ENCODE assay signal across 1 cellular context in genomic region chr6:27630727-27631613, GRCh38.
TF ChIP-seq lines count a peak whose summit lies in the region.

No MANE protein-coding gene starts in this region.

TF ChIP-seq in K562, 482 proteins besides CTCF, POLR2A, EP300 and RAD21 (continued from another document and continues in another):
- peak; percentile 91 for TF ChIP-seq E2F4 (CRISPR knock-in tag; IDR thresholded peaks at IDR 0.05; ENCODE audit: low read depth)
- TF ChIP-seq UBTF (IDR thresholded peaks at IDR 0.05; ENCODE audit: borderline replicate concordance in 1 of 2, low read depth in 2 of 2, low read length in 2 of 2): peak in 1 of 2 experiments; percentile 77; a peak in 1 of 4 replicates
- TF ChIP-seq NR4A1 (CRISPR knock-in tag; IDR thresholded peaks at IDR 0.05): no peak
- TF ChIP-seq NR4A1 (tag; IDR thresholded peaks at IDR 0.05): 0 out of 2 replicates have a peak, but pooled peaks have one; percentile 61
- TF ChIP-seq POLR2H (tag; IDR thresholded peaks at IDR 0.05; ENCODE audit: low read depth): peak; percentile 99
- no peak for TF ChIP-seq KAT2B (IDR thresholded peaks at IDR 0.05; ENCODE audit: low read depth, low read length)
- TF ChIP-seq ZKSCAN1 (IDR thresholded peaks at IDR 0.05; ENCODE audit: low read depth, low read length): peak; percentile 85; the same call in 1 of the 2 replicates
- TF ChIP-seq E2F3 (CRISPR knock-in tag; IDR thresholded peaks at IDR 0.05): no peak; the same call in 1 of the 2 replicates
- no peak for TF ChIP-seq MAFF (IDR thresholded peaks at IDR 0.05; ENCODE audit: low read length)
- TF ChIP-seq CREB5 (CRISPR knock-in tag; IDR thresholded peaks at IDR 0.05): no peak
- TF ChIP-seq ZFP30 (CRISPR knock-in tag; IDR thresholded peaks at IDR 0.05; ENCODE audit: borderline replicate concordance): no peak
- TF ChIP-seq RFX7 (CRISPR knock-in tag; IDR thresholded peaks at IDR 0.05): no peak
- no peak for TF ChIP-seq ZNF253 (CRISPR knock-in tag; conservative IDR thresholded peaks at IDR 0.05)
- TF ChIP-seq BRF1 (IDR thresholded peaks at IDR 0.05; ENCODE audit: borderline replicate concordance, extremely low read depth, insufficient read length): peak; percentile 66
- TF ChIP-seq MAFG (tag; conservative IDR thresholded peaks at IDR 0.05): no peak
- peak; percentile 20; the same call in 1 of the 2 replicates for TF ChIP-seq CHAMP1 (IDR thresholded peaks at IDR 0.05)
- peak; percentile 97 for TF ChIP-seq CEBPG (CRISPR knock-in tag; IDR thresholded peaks at IDR 0.05)
- TF ChIP-seq CEBPG (tag; conservative IDR thresholded peaks at IDR 0.05 in 1 of 2, IDR thresholded peaks at IDR 0.05 in 1 of 2): peak; percentile 91 to 97
- TF ChIP-seq ESRRA (IDR thresholded peaks at IDR 0.05; ENCODE audit: borderline replicate concordance, low read depth): peak; percentile 11; the same call in 1 of the 2 replicates
- no peak for TF ChIP-seq KHSRP (IDR thresholded peaks at IDR 0.05)
- no peak for TF ChIP-seq ZNF146 (CRISPR knock-in tag; IDR thresholded peaks at IDR 0.05; ENCODE audit: unreplicated experiment)
- TF ChIP-seq PKNOX1 (IDR thresholded peaks at IDR 0.05): no peak
- no peak for TF ChIP-seq CCAR2 (IDR thresholded peaks at IDR 0.05; ENCODE audit: low read depth, low read length)
- TF ChIP-seq ZHX1 (conservative IDR thresholded peaks at IDR 0.05; ENCODE audit: low read length): no peak; the same call in none of the 2 replicates
- TF ChIP-seq FOS (IDR thresholded peaks at IDR 0.05; ENCODE audit: extremely low read depth, insufficient read length): peak; percentile 10
- no peak for TF ChIP-seq BRCA1 (IDR thresholded peaks at IDR 0.05)
- TF ChIP-seq BRCA1 (CRISPR knock-in tag; IDR thresholded peaks at IDR 0.05): no peak
- TF ChIP-seq PTTG1 (tag; IDR thresholded peaks at IDR 0.05; ENCODE audit: low read depth): no peak
- no peak for TF ChIP-seq TOE1 (IDR thresholded peaks at IDR 0.05; ENCODE audit: borderline replicate concordance)
- peak; percentile 83; the same call in 1 of the 2 replicates for TF ChIP-seq TOE1 (CRISPR knock-in tag; IDR thresholded peaks at IDR 0.05; ENCODE audit: borderline replicate concordance, low read depth)
- TF ChIP-seq ARID1B (IDR thresholded peaks at IDR 0.05): 0 out of 2 replicates have a peak, but pooled peaks have one; percentile 19
- TF ChIP-seq ZNF232 (CRISPR knock-in tag; IDR thresholded peaks at IDR 0.05): peak; percentile 92
- no peak for TF ChIP-seq RUNX1 (IDR thresholded peaks at IDR 0.05; ENCODE audit: low read depth)
- TF ChIP-seq GATA2 (CRISPR knock-in tag; IDR thresholded peaks at IDR 0.05): peak; percentile 61
- no peak for TF ChIP-seq ZNF584 (CRISPR knock-in tag; IDR thresholded peaks at IDR 0.05; ENCODE audit: low read depth)
- TF ChIP-seq SFPQ (IDR thresholded peaks at IDR 0.05; ENCODE audit: low read depth, low read length): no peak
- no peak for TF ChIP-seq ZNF197 (CRISPR knock-in tag; IDR thresholded peaks at IDR 0.05; ENCODE audit: low read depth)
- TF ChIP-seq IFI16 (CRISPR knock-in tag; IDR thresholded peaks at IDR 0.05): no peak
- peak; percentile 48; the same call in 1 of the 2 replicates for TF ChIP-seq ZNF76 (CRISPR knock-in tag; IDR thresholded peaks at IDR 0.05; ENCODE audit: borderline replicate concordance)
- TF ChIP-seq ZNF280B (CRISPR knock-in tag; IDR thresholded peaks at IDR 0.05): no peak
- TF ChIP-seq ATF6 (CRISPR knock-in tag; IDR thresholded peaks at IDR 0.05): peak; percentile 99
- no peak for TF ChIP-seq SMARCC2 (IDR thresholded peaks at IDR 0.05; ENCODE audit: low read depth)
- TF ChIP-seq NCOA2 (IDR thresholded peaks at IDR 0.05; ENCODE audit: partially characterized antibody in 2 of 2): peak in 1 of 2 experiments; percentile 64
- peak; percentile 99 for TF ChIP-seq HMGXB4 (CRISPR knock-in tag; IDR thresholded peaks at IDR 0.05)
- no peak for TF ChIP-seq RBM34 (IDR thresholded peaks at IDR 0.05; ENCODE audit: borderline replicate concordance, insufficient read depth, low read length)
- no peak for TF ChIP-seq HNRNPUL1 (IDR thresholded peaks at IDR 0.05; ENCODE audit: low read length)
- TF ChIP-seq ELF1 (tag; IDR thresholded peaks at IDR 0.05): no peak
- no peak for TF ChIP-seq ZNF696 (CRISPR knock-in tag; conservative IDR thresholded peaks at IDR 0.05)
